2 cellular contexts compared by ENCODE assay signal in genomic region chr12:68944296-68945076, GRCh38.
TF ChIP-seq lines count a peak whose summit lies in the region.

No MANE protein-coding gene starts in this region.

TF ChIP-seq in GM23338, 12 proteins besides CTCF, POLR2A, EP300 and RAD21:
- no peak for TF ChIP-seq ZNF462 (CRISPR knock-in tag; IDR thresholded peaks at IDR 0.05)
- TF ChIP-seq, protein P1, sequence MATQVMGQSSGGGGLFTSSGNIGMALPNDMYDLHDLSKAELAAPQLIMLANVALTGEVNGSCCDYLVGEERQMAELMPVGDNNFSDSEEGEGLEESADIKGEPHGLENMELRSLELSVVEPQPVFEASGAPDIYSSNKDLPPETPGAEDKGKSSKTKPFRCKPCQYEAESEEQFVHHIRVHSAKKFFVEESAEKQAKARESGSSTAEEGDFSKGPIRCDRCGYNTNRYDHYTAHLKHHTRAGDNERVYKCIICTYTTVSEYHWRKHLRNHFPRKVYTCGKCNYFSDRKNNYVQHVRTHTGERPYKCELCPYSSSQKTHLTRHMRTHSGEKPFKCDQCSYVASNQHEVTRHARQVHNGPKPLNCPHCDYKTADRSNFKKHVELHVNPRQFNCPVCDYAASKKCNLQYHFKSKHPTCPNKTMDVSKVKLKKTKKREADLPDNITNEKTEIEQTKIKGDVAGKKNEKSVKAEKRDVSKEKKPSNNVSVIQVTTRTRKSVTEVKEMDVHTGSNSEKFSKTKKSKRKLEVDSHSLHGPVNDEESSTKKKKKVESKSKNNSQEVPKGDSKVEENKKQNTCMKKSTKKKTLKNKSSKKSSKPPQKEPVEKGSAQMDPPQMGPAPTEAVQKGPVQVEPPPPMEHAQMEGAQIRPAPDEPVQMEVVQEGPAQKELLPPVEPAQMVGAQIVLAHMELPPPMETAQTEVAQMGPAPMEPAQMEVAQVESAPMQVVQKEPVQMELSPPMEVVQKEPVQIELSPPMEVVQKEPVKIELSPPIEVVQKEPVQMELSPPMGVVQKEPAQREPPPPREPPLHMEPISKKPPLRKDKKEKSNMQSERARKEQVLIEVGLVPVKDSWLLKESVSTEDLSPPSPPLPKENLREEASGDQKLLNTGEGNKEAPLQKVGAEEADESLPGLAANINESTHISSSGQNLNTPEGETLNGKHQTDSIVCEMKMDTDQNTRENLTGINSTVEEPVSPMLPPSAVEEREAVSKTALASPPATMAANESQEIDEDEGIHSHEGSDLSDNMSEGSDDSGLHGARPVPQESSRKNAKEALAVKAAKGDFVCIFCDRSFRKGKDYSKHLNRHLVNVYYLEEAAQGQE (IDR thresholded peaks at IDR 0.05; ENCODE audit: unreplicated experiment): no peak
- no peak for TF ChIP-seq CREB1 (CRISPR knock-in tag; IDR thresholded peaks at IDR 0.05; ENCODE audit: low read depth)
- no peak for TF ChIP-seq ETS1 (IDR thresholded peaks at IDR 0.05)
- TF ChIP-seq JUNB (IDR thresholded peaks at IDR 0.05; ENCODE audit: unreplicated experiment): no peak

TF ChIP-seq in H1, 55 proteins besides CTCF, POLR2A, EP300 and RAD21:
- TF ChIP-seq POLR2AphosphoS5 (IDR thresholded peaks at IDR 0.05; ENCODE audit: low read depth, low read length) (no peak), SRF (IDR thresholded peaks at IDR 0.05; ENCODE audit: low read depth, low read length) (no peak), BRCA1 (IDR thresholded peaks at IDR 0.05; ENCODE audit: low read depth, low read length) (no peak), KDM1A (IDR thresholded peaks at IDR 0.05; ENCODE audit: borderline replicate concordance, low read length) (no peak), BCL11A (IDR thresholded peaks at IDR 0.05; ENCODE audit: low read depth in 2 of 2, low read length in 2 of 2) (no peak), RXRA (IDR thresholded peaks at IDR 0.05; ENCODE audit: insufficient read depth, low read depth, low read length) (no peak), RFX5 (IDR thresholded peaks at IDR 0.05; ENCODE audit: borderline replicate concordance, low read depth, low read length) (no peak), HDAC6 (IDR thresholded peaks at IDR 0.05; ENCODE audit: low read depth, low read length) (no peak), CEBPB (IDR thresholded peaks at IDR 0.05; ENCODE audit: low read depth, low read length) (no peak)
